21 cellular contexts compared by ENCODE assay signal in genomic region chr13:111493468-111493867, GRCh38.
DNase-seq lines count a peak whose midpoint lies in the region; ATAC-seq and TF ChIP-seq lines count a peak whose summit lies in the region.
"Had no signal": no experiment of that assay in that cellular context is flagged by ENCODE, and none has a peak within 500 bp of the region (broad histone marks: within the 10 kb centered on the region; RNA-seq: fewer than 3 reads in every experiment).

No MANE protein-coding gene starts in this region.

- TF ChIP-seq CTCF in tibial artery (IDR thresholded peaks at IDR 0.05) = no peak
- no peak for TF ChIP-seq CTCF in psoas muscle (IDR thresholded peaks at IDR 0.05)

- no peak overlapping the region for H3K27ac Mint-ChIP-seq in activated CD8-positive, alpha-beta memory T cell treated with anti-CD3 and anti-CD28 coated beads, Interleukin-2, amount 10 ng/mL, durations not matched to agents 7 days and 5 days
- H3K27ac Mint-ChIP-seq: CD4-positive, CD25-positive, alpha-beta regulatory T cell; CD8-positive, alpha-beta memory T cell; HFFc6 had no signal

- H3K27me3 ChIP-seq in tibial artery = peaks cover 0 to 5% of the 10 kb centered on the region in 2 donors
- peaks cover 0 to 5% (median under 1%) of the 10 kb centered on the region in 3 donors for H3K27me3 ChIP-seq in psoas muscle (ENCODE audit: insufficient read depth in 3 of 3, low read length in 2 of 3)

- H3K27ac ChIP-seq in tibial artery (no peak overlapping the region), psoas muscle (no peak overlapping the region)

- H3K4me1 ChIP-seq in tibial artery = no peaks in the 10 kb centered on the region
- H3K4me1 ChIP-seq in psoas muscle = no peaks in the 10 kb centered on the region
- H3K4me1 ChIP-seq: BE2C had no signal

- no peak overlapping the region for H3K4me3 Mint-ChIP-seq in activated CD8-positive, alpha-beta memory T cell treated with anti-CD3 and anti-CD28 coated beads, Interleukin-2, amount 10 ng/mL, durations not matched to agents 7 days and 5 days
- H3K4me3 Mint-ChIP-seq: CD4-positive, CD25-positive, alpha-beta regulatory T cell; CD8-positive, alpha-beta memory T cell; HFFc6 had no signal

- peak; percentile 8 for DNase-seq in activated CD8-positive, alpha-beta memory T cell treated with anti-CD3 and anti-CD28 coated beads, Interleukin-2, amount 50 U/mL, for 48 hours
- no peak for DNase-seq in activated CD8-positive, alpha-beta memory T cell treated with anti-CD3 and anti-CD28 coated beads, Interleukin-2, amount 10 ng/mL, durations not matched to agents 7 days and 5 days
- DNase-seq in mesenteric fat pad (ENCODE audit: low spot score) (peak; percentile 72), tibial artery (peak; percentile 13 to 21), psoas muscle (no peak), NOMO-1 (lab: John Stamatoyannopoulos, UW; ENCODE audit: unreplicated experiment in 2 of 2) (no peak)
- DNase-seq: ACHN; BE2C; C1 segment of cervical spinal cord; CD4-positive, CD25-positive, alpha-beta regulatory T cell; CD8-positive, alpha-beta memory T cell; COR-L47; DMS 273 treated with DMSO at 0.1 percent for 48 hours; DMS53; DND-41; EL; GOT3; H7; HFFc6 had no signal

- H3K9me3 ChIP-seq in tibial artery = peaks cover 0 to 5% (median 2%) of the 10 kb centered on the region in 3 donors
- H3K9me3 ChIP-seq in psoas muscle = no peaks in the 10 kb centered on the region
- H3K9me3 ChIP-seq: BE2C had no signal

- no peaks in the 10 kb centered on the region for H3K4me1 Mint-ChIP-seq in activated CD8-positive, alpha-beta memory T cell treated with anti-CD3 and anti-CD28 coated beads, Interleukin-2, amount 10 ng/mL, durations not matched to agents 7 days and 5 days
- H3K4me1 Mint-ChIP-seq: CD4-positive, CD25-positive, alpha-beta regulatory T cell; CD8-positive, alpha-beta memory T cell had no signal

- intact Hi-C loops in tibial artery (cut with DNase I; ENCODE audit: low total_unique reads) (no loop called here), psoas muscle (cut with DNase I) (no loop called here)

- H3K36me3 ChIP-seq in tibial artery (no peaks in the 10 kb centered on the region), psoas muscle (ENCODE audit: insufficient read depth in 1 of 2, low read depth in 1 of 2) (no peaks in the 10 kb centered on the region)
- H3K36me3 ChIP-seq: BE2C had no signal

- H3K9me3 Mint-ChIP-seq in activated CD8-positive, alpha-beta memory T cell treated with anti-CD3 and anti-CD28 coated beads, Interleukin-2, amount 10 ng/mL, durations not matched to agents 7 days and 5 days (ENCODE audit: low read depth) = peaks cover 4% of the 10 kb centered on the region

- no peaks in the 10 kb centered on the region for H3K36me3 Mint-ChIP-seq in activated CD8-positive, alpha-beta memory T cell treated with anti-CD3 and anti-CD28 coated beads, Interleukin-2, amount 10 ng/mL, durations not matched to agents 7 days and 5 days
- H3K36me3 Mint-ChIP-seq: CD4-positive, CD25-positive, alpha-beta regulatory T cell; CD8-positive, alpha-beta memory T cell had no signal

- CTCF ChIA-PET in activated CD8-positive, alpha-beta memory T cell treated with anti-CD3 and anti-CD28 coated beads, Interleukin-2, amount 10 ng/mL, durations not matched to agents 7 days and 5 days (lab: Charles Lee) = no interaction called here

- no peaks in the 10 kb centered on the region for H3K27me3 Mint-ChIP-seq in activated CD8-positive, alpha-beta memory T cell treated with anti-CD3 and anti-CD28 coated beads, Interleukin-2, amount 10 ng/mL, durations not matched to agents 7 days and 5 days
- H3K27me3 Mint-ChIP-seq: CD4-positive, CD25-positive, alpha-beta regulatory T cell had no signal

- 69 to 75% (median 71%) methylated on average over 6 of the region's 6 CpGs for WGBS in psoas muscle, 3 donors

- no peak for ATAC-seq in activated CD8-positive, alpha-beta memory T cell treated with anti-CD3 and anti-CD28 coated beads, Interleukin-2, amount 10 ng/mL, durations not matched to agents 7 days and 5 days
- no peak for ATAC-seq in psoas muscle
- ATAC-seq: GM12878, HCT116 had no signal

- H3K4me3 ChIP-seq in tibial artery = no peak overlapping the region
- H3K4me3 ChIP-seq in psoas muscle = no peak overlapping the region
- H3K4me3 ChIP-seq: GM12878 had no signal

Comparison
In these comparisons a context has a peak if more than half of its experiments do, and no peak if none do; other contexts are left out.
1. DNase-seq: peak in activated CD8-positive, alpha-beta memory T cell treated with anti-CD3 and anti-CD28 coated beads, Interleukin-2, amount 50 U/mL, for 48 hours (single experiment), mesenteric fat pad (single experiment) and tibial artery (2 of 2); none in activated CD8-positive, alpha-beta memory T cell treated with anti-CD3 and anti-CD28 coated beads, Interleukin-2, amount 10 ng/mL, durations not matched to agents 7 days and 5 days (single experiment), psoas muscle (0 of 2) and NOMO-1 (0 of 2).